In the genomic region with DNA sequence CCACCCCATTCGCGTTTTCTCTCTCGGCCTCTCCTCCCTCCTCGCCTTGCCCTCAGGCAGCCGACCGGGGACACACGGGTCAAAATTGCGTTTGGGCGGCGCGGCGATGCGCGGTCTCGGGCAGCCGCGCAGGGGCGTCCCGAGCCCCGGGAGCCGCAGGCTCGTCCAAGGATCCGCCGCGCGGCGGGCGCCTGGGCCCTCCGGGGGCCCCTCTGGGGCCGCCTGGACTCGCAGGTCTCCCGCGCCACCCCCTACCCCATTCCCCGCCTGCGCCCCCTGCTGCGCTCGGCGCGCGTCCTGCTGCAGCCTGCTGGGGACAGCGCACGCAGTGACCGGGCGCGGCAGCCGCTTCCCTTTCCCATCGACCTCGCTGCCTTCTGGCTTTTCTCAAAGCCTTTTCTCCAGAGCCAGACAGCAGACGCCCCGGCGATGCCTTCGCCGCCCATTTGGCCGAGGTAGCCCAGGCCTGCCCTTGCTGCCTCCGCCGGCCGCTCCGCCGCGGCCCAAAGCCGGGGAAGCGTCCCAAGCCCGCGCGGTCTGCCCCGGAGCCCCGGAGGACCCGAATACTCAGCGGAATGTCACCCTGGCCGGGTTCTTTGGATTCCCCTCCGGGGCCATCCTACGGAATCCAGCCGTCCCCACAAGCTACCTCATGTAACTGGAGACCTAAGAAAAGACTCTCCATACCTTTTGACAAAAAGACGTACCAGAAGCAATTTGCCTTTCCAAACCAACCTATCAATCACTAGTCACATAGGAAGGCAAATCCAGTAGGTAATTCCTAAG, we compare ENCODE assay signal across 7 cellular contexts. TPM values are rescaled to one million over a fixed set of nuclear protein-coding genes. Genes with fewer than 3 reads are reported as not detected.
DNase-seq lines count a peak whose midpoint lies in the region; ATAC-seq and TF ChIP-seq lines count a peak whose summit lies in the region.

No MANE protein-coding gene starts in this region.

- H3F3A ChIP-seq in GM23338 (replicated peaks; ENCODE audit: low read depth) (no peaks in the 10 kb centered on the region; the same call in 1 of the 2 replicates), smooth muscle cell (ENCODE audit: low read depth) (no peaks in the 10 kb centered on the region)

- no peaks in the 10 kb centered on the region for H3K9me3 ChIP-seq in smooth muscle cell (replicated peaks; ENCODE audit: low read depth)

- no peaks in the 10 kb centered on the region for H3K9me3 Mint-ChIP-seq in GM23338
- H3K9me3 Mint-ChIP-seq in activated naive CD8-positive, alpha-beta T cell treated with anti-CD3 and anti-CD28 coated beads for 36 hours: no peaks in the 10 kb centered on the region

- H3K36me3 ChIP-seq in GM23338 (ENCODE audit: insufficient read depth) (no peaks in the 10 kb centered on the region), smooth muscle cell (ENCODE audit: low read depth) (no peaks in the 10 kb centered on the region)

- H3K27ac Mint-ChIP-seq in GM23338: no peak overlapping the region
- H3K27ac Mint-ChIP-seq in activated naive CD8-positive, alpha-beta T cell treated with anti-CD3 and anti-CD28 coated beads for 36 hours: no peak overlapping the region

- H2AFZ ChIP-seq in GM23338 (peak overlapping the region; percentile 88; the same call in 1 of the 2 replicates), smooth muscle cell (ENCODE audit: low read depth) (no peak overlapping the region)

- no peaks in the 10 kb centered on the region for H3K9me2 ChIP-seq in GM23338 (ENCODE audit: insufficient read depth)

- H3K27ac ChIP-seq in GM23338 (ENCODE audit: low read depth): no peak overlapping the region
- H3K27ac ChIP-seq in smooth muscle cell (ENCODE audit: low read depth): no peak overlapping the region

- H3K4me3 Mint-ChIP-seq in GM23338: peak overlapping the region; percentile 66
- H3K4me3 Mint-ChIP-seq in activated naive CD8-positive, alpha-beta T cell treated with anti-CD3 and anti-CD28 coated beads for 36 hours: peak overlapping the region; percentile 60

- peaks cover 100% of the 10 kb centered on the region for H3K27me3 ChIP-seq in GM23338 (ENCODE audit: insufficient read depth)
- H3K27me3 ChIP-seq in smooth muscle cell (ENCODE audit: low read depth): peaks cover 90% of the 10 kb centered on the region

- peaks cover 76% of the 10 kb centered on the region for H3K27me3 Mint-ChIP-seq in GM23338 (ENCODE audit: insufficient read depth, low read depth, poor library complexity)
- peaks cover 83% of the 10 kb centered on the region for H3K27me3 Mint-ChIP-seq in activated naive CD8-positive, alpha-beta T cell treated with anti-CD3 and anti-CD28 coated beads for 36 hours

- H3K4me3 ChIP-seq in GM23338 (peak overlapping the region; percentile 69), iPS-11a (ENCODE audit: low read depth, low read length) (peak overlapping the region; percentile 24), smooth muscle cell (peak overlapping the region; percentile 58)

- ATAC-seq in GM23338 (peak; percentile 87), GM19463 (IDR thresholded peaks at IDR 0.05; ENCODE audit: unreplicated experiment) (no peak)

- H3K79me2 ChIP-seq in GM23338 (replicated peaks; ENCODE audit: insufficient read depth) (no peaks in the 10 kb centered on the region), smooth muscle cell (ENCODE audit: low read depth) (no peaks in the 10 kb centered on the region)

- TF ChIP-seq CTCF in GM23338 (conservative IDR thresholded peaks at IDR 0.05; ENCODE audit: low read depth in 2 of 2): 0 out of 4 replicates have a peak, but pooled peaks of 1 of the 2 experiments have one; percentile 3
- TF ChIP-seq CTCF in smooth muscle cell (IDR thresholded peaks at IDR 0.05; ENCODE audit: borderline replicate concordance, insufficient read depth, poor library complexity, severe bottlenecking): no peak
- no peak for TF ChIP-seq CTCF in GM13977 (IDR thresholded peaks at IDR 0.05; ENCODE audit: extremely low read depth, insufficient read depth, missing control alignments)

- peaks cover 42% of the 10 kb centered on the region for H4K20me1 ChIP-seq in GM23338 (replicated peaks; ENCODE audit: insufficient read depth)
- H4K20me1 ChIP-seq in smooth muscle cell (ENCODE audit: low read depth): no peaks in the 10 kb centered on the region

- H3K4me1 Mint-ChIP-seq in GM23338: peaks cover 27% of the 10 kb centered on the region
- H3K4me1 Mint-ChIP-seq in activated naive CD8-positive, alpha-beta T cell treated with anti-CD3 and anti-CD28 coated beads for 36 hours: peaks cover 3% of the 10 kb centered on the region

- DNase-seq in GM23338 (ENCODE audit: low spot score): peak; percentile 72
- DNase-seq in activated naive CD8-positive, alpha-beta T cell treated with anti-CD3 and anti-CD28 coated beads for 36 hours: no peak
- DNase-seq in smooth muscle cell (lab: John Stamatoyannopoulos, UW; ENCODE audit: unreplicated experiment): no peak
- no peak for DNase-seq in GM13977 (ENCODE audit: low spot score)
- no peak for DNase-seq in NCI-H2171 (lab: John Stamatoyannopoulos, UW)

- H3K36me3 Mint-ChIP-seq in GM23338 (ENCODE audit: low read depth): no peaks in the 10 kb centered on the region
- no peaks in the 10 kb centered on the region for H3K36me3 Mint-ChIP-seq in activated naive CD8-positive, alpha-beta T cell treated with anti-CD3 and anti-CD28 coated beads for 36 hours

- peak overlapping the region; percentile 94 for H3K4me2 ChIP-seq in GM23338
- H3K4me2 ChIP-seq in smooth muscle cell: peak overlapping the region; percentile 94

- peaks cover 33% of the 10 kb centered on the region for H3K4me1 ChIP-seq in GM23338 (ENCODE audit: insufficient read depth)
- peaks cover 11% of the 10 kb centered on the region for H3K4me1 ChIP-seq in smooth muscle cell (ENCODE audit: low read depth)

- no peak overlapping the region for H3K9ac ChIP-seq in smooth muscle cell (ENCODE audit: low read depth)

- WGBS in smooth muscle cell (ENCODE audit: low lambda C conversion rate): 2% methylated on average over 27 of the region's 74 CpGs

- in situ Hi-C loops in GM13977 (cut with MboI; ENCODE audit: low pct_unique_long_range_greater_than_20kb, low sequenced_read_pairs, unreplicated experiment): no loop called here

TF ChIP-seq in GM23338, 12 proteins besides CTCF, POLR2A, EP300 and RAD21:
- TF ChIP-seq EZH2 (IDR thresholded peaks at IDR 0.05; ENCODE audit: low read depth, unreplicated experiment): peak; percentile 56
- TF ChIP-seq, protein P1, sequence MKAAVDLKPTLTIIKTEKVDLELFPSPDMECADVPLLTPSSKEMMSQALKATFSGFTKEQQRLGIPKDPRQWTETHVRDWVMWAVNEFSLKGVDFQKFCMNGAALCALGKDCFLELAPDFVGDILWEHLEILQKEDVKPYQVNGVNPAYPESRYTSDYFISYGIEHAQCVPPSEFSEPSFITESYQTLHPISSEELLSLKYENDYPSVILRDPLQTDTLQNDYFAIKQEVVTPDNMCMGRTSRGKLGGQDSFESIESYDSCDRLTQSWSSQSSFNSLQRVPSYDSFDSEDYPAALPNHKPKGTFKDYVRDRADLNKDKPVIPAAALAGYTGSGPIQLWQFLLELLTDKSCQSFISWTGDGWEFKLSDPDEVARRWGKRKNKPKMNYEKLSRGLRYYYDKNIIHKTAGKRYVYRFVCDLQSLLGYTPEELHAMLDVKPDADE (IDR thresholded peaks at IDR 0.05): no peak

RNA-seq across cellular contexts. Expression of gene POU4F2, which starts 16.5 kb away (rescaled TPM):
- not detected in 2 replicates for total RNA-seq in GM23338 (2014; rRNA removed; shearing (Covaris generic))
- polyA plus RNA-seq in GM23338 (2016; fragmentation: Nextera tagmentation; extraction: Ambion mirVana) (not detected in 2 replicates), smooth muscle cell (not detected in 2 replicates)
- total RNA-seq in activated naive CD8-positive, alpha-beta T cell treated with anti-CD3 and anti-CD28 coated beads for 36 hours: not detected
- total RNA-seq in smooth muscle cell: not detected in 2 replicates
